23 cellular contexts compared by ENCODE assay signal in genomic region chr14:94050231-94050880, GRCh38. TPM values are rescaled to one million over a fixed set of nuclear protein-coding genes. Genes with fewer than 3 reads are reported as not detected.
DNase-seq lines count a peak whose midpoint lies in the region; ATAC-seq and TF ChIP-seq lines count a peak whose summit lies in the region.
"Had no signal": no experiment of that assay in that cellular context is flagged by ENCODE, and none has a peak within 500 bp of the region (broad histone marks: within the 10 kb centered on the region; RNA-seq: fewer than 3 reads in every experiment).

No MANE protein-coding gene starts in this region.

- ATAC-seq in stimulated activated effector memory CD8-positive, alpha-beta T cell treated with anti-CD3 and anti-CD28 coated beads, Interleukin-12 subunit alpha, Interleukin-12 subunit beta, amount 100 ng/mL, for 72 hours = no peak
- ATAC-seq in GM19328 (IDR thresholded peaks at IDR 0.05; ENCODE audit: unreplicated experiment) = no peak

- intact Hi-C loops in left ventricle myocardium inferior (cut with micrococcal nuclease) = no loop called here

- H3K36me3 ChIP-seq in left ventricle myocardium inferior = peaks cover 98% of the 10 kb centered on the region
- H3K36me3 ChIP-seq: ovary had no signal

- H3K9me3 ChIP-seq in left ventricle myocardium inferior (replicated peaks) = no peaks in the 10 kb centered on the region
- H3K9me3 ChIP-seq: ovary had no signal

- no peaks in the 10 kb centered on the region for H3K9me3 Mint-ChIP-seq in T-helper 2 cell treated with Interferon-gamma antibody and Interleukin-4, amounts not matched to agents 5 μg/mL and 100 μg/mL, for 36 hours
- H3K9me3 Mint-ChIP-seq in activated naive CD8-positive, alpha-beta T cell treated with anti-CD3 and anti-CD28 coated beads for 36 hours = no peaks in the 10 kb centered on the region
- no peaks in the 10 kb centered on the region for H3K9me3 Mint-ChIP-seq in stimulated activated effector memory CD8-positive, alpha-beta T cell treated with anti-CD3 and anti-CD28 coated beads, Interleukin-12 subunit alpha, Interleukin-12 subunit beta, amount 100 ng/mL, for 72 hours
- H3K9me3 Mint-ChIP-seq: CD14-positive monocyte had no signal

- peak overlapping the region; percentile 47 for H3K27ac ChIP-seq in left ventricle myocardium inferior (replicated peaks)
- H3K27ac ChIP-seq: 22Rv1, ovary had no signal

- TF ChIP-seq CTCF in left ventricle myocardium inferior (IDR thresholded peaks at IDR 0.05; ENCODE audit: borderline replicate concordance) = no peak

- peaks cover 23% of the 10 kb centered on the region for H3K4me1 Mint-ChIP-seq in T-helper 2 cell treated with Interferon-gamma antibody and Interleukin-4, amounts not matched to agents 5 μg/mL and 100 μg/mL, for 36 hours (ENCODE audit: low read depth)
- H3K4me1 Mint-ChIP-seq in activated naive CD8-positive, alpha-beta T cell treated with anti-CD3 and anti-CD28 coated beads for 36 hours = peaks cover 7% of the 10 kb centered on the region
- peaks cover 25% of the 10 kb centered on the region for H3K4me1 Mint-ChIP-seq in stimulated activated effector memory CD8-positive, alpha-beta T cell treated with anti-CD3 and anti-CD28 coated beads, Interleukin-12 subunit alpha, Interleukin-12 subunit beta, amount 100 ng/mL, for 72 hours
- H3K4me1 Mint-ChIP-seq: CD14-positive monocyte had no signal

- H3K27me3 Mint-ChIP-seq in T-helper 2 cell treated with Interferon-gamma antibody and Interleukin-4, amounts not matched to agents 5 μg/mL and 100 μg/mL, for 36 hours (ENCODE audit: low read depth) = no peaks in the 10 kb centered on the region
- H3K27me3 Mint-ChIP-seq in activated naive CD8-positive, alpha-beta T cell treated with anti-CD3 and anti-CD28 coated beads for 36 hours = no peaks in the 10 kb centered on the region

- DNase-seq in T-helper 2 cell treated with Interferon-gamma antibody and Interleukin-4, amounts not matched to agents 5 μg/mL and 100 μg/mL, for 36 hours (ENCODE audit: low spot score) = no peak
- no peak for DNase-seq in T-helper 2 cell
- DNase-seq in activated naive CD8-positive, alpha-beta T cell treated with anti-CD3 and anti-CD28 coated beads for 36 hours = no peak
- peak; percentile 81 for DNase-seq in left ventricle myocardium inferior
- no peak for DNase-seq in stimulated activated effector memory CD8-positive, alpha-beta T cell treated with anti-CD3 and anti-CD28 coated beads, Interleukin-12 subunit alpha, Interleukin-12 subunit beta, amount 100 ng/mL, for 72 hours (ENCODE audit: low spot score in 2 of 2)
- DNase-seq in HCEC 1CT = no peak
- DNase-seq in globus pallidus (ENCODE audit: low spot score) = no peak
- DNase-seq: activated CD4-positive, alpha-beta T cell treated with anti-CD3 and anti-CD28 coated beads for 1 hour; MM.1S; NCI-H2029 treated with DMSO at 0.1 percent for 48 hours; NCI-H526 treated with DMSO at 0.1 percent for 48 hours; RPMI8226 had no signal

- H3K4me3 ChIP-seq in left ventricle myocardium inferior = no peak overlapping the region
- H3K4me3 ChIP-seq: ovary, smooth muscle cell had no signal

- no peak overlapping the region for H3K4me3 Mint-ChIP-seq in T-helper 2 cell treated with Interferon-gamma antibody and Interleukin-4, amounts not matched to agents 5 μg/mL and 100 μg/mL, for 36 hours
- no peak overlapping the region for H3K4me3 Mint-ChIP-seq in activated naive CD8-positive, alpha-beta T cell treated with anti-CD3 and anti-CD28 coated beads for 36 hours
- no peak overlapping the region for H3K4me3 Mint-ChIP-seq in stimulated activated effector memory CD8-positive, alpha-beta T cell treated with anti-CD3 and anti-CD28 coated beads, Interleukin-12 subunit alpha, Interleukin-12 subunit beta, amount 100 ng/mL, for 72 hours
- H3K4me3 Mint-ChIP-seq: CD14-positive monocyte had no signal

- peaks cover 61% of the 10 kb centered on the region for H3K36me3 Mint-ChIP-seq in T-helper 2 cell treated with Interferon-gamma antibody and Interleukin-4, amounts not matched to agents 5 μg/mL and 100 μg/mL, for 36 hours (ENCODE audit: low read depth)
- peaks cover 34% of the 10 kb centered on the region for H3K36me3 Mint-ChIP-seq in activated naive CD8-positive, alpha-beta T cell treated with anti-CD3 and anti-CD28 coated beads for 36 hours
- H3K36me3 Mint-ChIP-seq in stimulated activated effector memory CD8-positive, alpha-beta T cell treated with anti-CD3 and anti-CD28 coated beads, Interleukin-12 subunit alpha, Interleukin-12 subunit beta, amount 100 ng/mL, for 72 hours = peaks cover 100% of the 10 kb centered on the region

- peak overlapping the region; percentile 3 for H3K27ac Mint-ChIP-seq in T-helper 2 cell treated with Interferon-gamma antibody and Interleukin-4, amounts not matched to agents 5 μg/mL and 100 μg/mL, for 36 hours
- peak overlapping the region; percentile 16 for H3K27ac Mint-ChIP-seq in activated naive CD8-positive, alpha-beta T cell treated with anti-CD3 and anti-CD28 coated beads for 36 hours
- peak overlapping the region; percentile 79 for H3K27ac Mint-ChIP-seq in stimulated activated effector memory CD8-positive, alpha-beta T cell treated with anti-CD3 and anti-CD28 coated beads, Interleukin-12 subunit alpha, Interleukin-12 subunit beta, amount 100 ng/mL, for 72 hours

- no peaks in the 10 kb centered on the region for H3K27me3 ChIP-seq in left ventricle myocardium inferior (ENCODE audit: low read depth)
- H3K27me3 ChIP-seq: ovary had no signal

- peaks cover 48% of the 10 kb centered on the region for H3K4me1 ChIP-seq in left ventricle myocardium inferior

RNA-seq across cellular contexts. Expression of gene OTUB2, which starts 24.2 kb away (rescaled TPM):
- total RNA-seq in activated naive CD8-positive, alpha-beta T cell treated with anti-CD3 and anti-CD28 coated beads for 36 hours = under 1 TPM; 0.31 to 0.48 TPM
- 0.27 TPM for total RNA-seq in left ventricle myocardium inferior

RNA-seq across cellular contexts. Expression of gene DDX24, which starts 30.6 kb away (rescaled TPM):
- 100 to 1,000 TPM; 320 to 332 TPM for total RNA-seq in activated naive CD8-positive, alpha-beta T cell treated with anti-CD3 and anti-CD28 coated beads for 36 hours
- 208 TPM for total RNA-seq in left ventricle myocardium inferior

RNA-seq across cellular contexts. Expression of gene IFI27L1, which starts 30.8 kb away (rescaled TPM):
- 10 to 100 TPM; 15.9 to 18.2 TPM for total RNA-seq in activated naive CD8-positive, alpha-beta T cell treated with anti-CD3 and anti-CD28 coated beads for 36 hours
- 8.9 TPM for total RNA-seq in left ventricle myocardium inferior

RNA-seq across cellular contexts. Expression of gene CCDC197, which starts 53.3 kb away (rescaled TPM):
- total RNA-seq in activated naive CD8-positive, alpha-beta T cell treated with anti-CD3 and anti-CD28 coated beads for 36 hours = not detected
- total RNA-seq in left ventricle myocardium inferior = 1.2 TPM
- total RNA-seq: Daoy; endothelial cell of umbilical vein; glomerular endothelial cell; H1; mononuclear cell; ovary; smooth muscle cell; T-helper 1 cell treated with Interleukin-12 subunit alpha and Interleukin-12 subunit beta and Interleukin-4 antibody, amounts not matched to agents 30 ng/mL and 1 ng/mL, for 36 hours had no signal

Comparison
In these comparisons a context has a peak if more than half of its experiments do, and no peak if none do; other contexts are left out.
1. H3K27ac Mint-ChIP-seq: peak in every context shown above with its lines; median percentile 79 in stimulated activated effector memory CD8-positive, alpha-beta T cell treated with anti-CD3 and anti-CD28 coated beads, Interleukin-12 subunit alpha, Interleukin-12 subunit beta, amount 100 ng/mL, for 72 hours; 16 in activated naive CD8-positive, alpha-beta T cell treated with anti-CD3 and anti-CD28 coated beads for 36 hours; 3 in T-helper 2 cell treated with Interferon-gamma antibody and Interleukin-4, amounts not matched to agents 5 μg/mL and 100 μg/mL, for 36 hours.